9 cellular contexts compared by ENCODE assay signal in the genomic region with DNA sequence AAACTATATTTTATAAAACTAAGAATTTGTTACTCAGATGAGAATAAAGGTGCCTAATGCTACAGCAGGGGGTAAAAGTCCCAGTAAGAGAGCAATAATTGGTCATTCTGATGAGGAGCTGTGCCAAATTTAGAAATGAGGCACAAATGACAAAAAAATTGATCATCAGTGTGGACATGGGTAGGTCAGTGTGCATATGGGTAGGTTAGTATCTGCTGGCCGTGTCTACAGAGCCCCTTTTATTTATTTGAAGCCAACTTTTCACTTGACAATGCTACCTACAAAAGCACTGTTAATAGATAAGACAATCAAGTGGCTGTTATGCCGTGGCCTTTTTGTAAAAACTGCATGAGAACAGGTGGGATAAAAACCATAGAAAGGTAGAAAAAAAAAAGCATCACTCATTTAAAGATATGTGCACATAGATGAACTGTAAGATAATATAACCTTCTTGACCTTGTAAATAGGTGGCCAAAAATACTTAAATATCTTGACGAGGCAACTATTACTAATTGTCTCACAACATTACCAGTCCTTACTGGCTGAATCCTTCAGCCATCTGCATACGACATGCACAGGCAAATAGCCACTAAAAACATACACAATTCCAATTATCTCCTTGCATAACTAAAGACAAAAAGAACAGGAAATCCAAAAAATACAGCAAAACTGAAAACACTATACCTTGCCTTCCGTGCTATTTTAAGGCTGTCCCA.
DNase-seq lines count a peak whose midpoint lies in the region; ATAC-seq and TF ChIP-seq lines count a peak whose summit lies in the region.
"Had no signal": no experiment of that assay in that cellular context is flagged by ENCODE, and none has a peak within 500 bp of the region (broad histone marks: within the 10 kb centered on the region; RNA-seq: fewer than 3 reads in every experiment).

No MANE protein-coding gene starts in this region.

- H3K4me1 ChIP-seq in cardiac muscle cell (ENCODE audit: low read depth): peaks cover 15% of the 10 kb centered on the region
- peaks cover 32% of the 10 kb centered on the region for H3K4me1 ChIP-seq in lower lobe of right lung
- H3K4me1 ChIP-seq in tibial artery: peaks cover 0 to 70% (median 14%) of the 10 kb centered on the region in 4 donors

- no peak for TF ChIP-seq CTCF in cardiac muscle cell (IDR thresholded peaks at IDR 0.05; ENCODE audit: low read depth, low read length)
- TF ChIP-seq CTCF in lower lobe of right lung (IDR thresholded peaks at IDR 0.05): no peak
- TF ChIP-seq CTCF in tibial artery (IDR thresholded peaks at IDR 0.05): no peak

- no peak for ATAC-seq in activated naive CD4-positive, alpha-beta T cell treated with anti-CD3 and anti-CD28 coated beads, Interleukin-2, amount 50 U/mL, for 72 hours
- ATAC-seq in lower lobe of right lung (no peak), GM18873 (IDR thresholded peaks at IDR 0.05; ENCODE audit: low FRiP score, unreplicated experiment) (no peak), HG03378 (IDR thresholded peaks at IDR 0.05; ENCODE audit: unreplicated experiment) (no peak)

- peaks cover 26 to 49% of the 10 kb centered on the region in 2 donors for H3K36me3 Mint-ChIP-seq in activated naive CD4-positive, alpha-beta T cell treated with anti-CD3 and anti-CD28 coated beads, Interleukin-2, amount 50 U/mL, for 72 hours

- H3K9me3 ChIP-seq in cardiac muscle cell (ENCODE audit: low read depth) (no peaks in the 10 kb centered on the region), lower lobe of right lung (no peaks in the 10 kb centered on the region), tibial artery (no peaks in the 10 kb centered on the region)

- DNase-seq in cardiac muscle cell (ENCODE audit: low read depth in 1 of 2, low spot score in 1 of 2) (peak in 1 of 2 donors; percentile 35), cardiac septum (ENCODE audit: low spot score) (no peak), lower lobe of right lung (no peak), tibial artery (no peak), GOT3 (lab: John Stamatoyannopoulos, UW) (no peak)
- DNase-seq in activated naive CD4-positive, alpha-beta T cell treated with anti-CD3 and anti-CD28 coated beads, Interleukin-2, amount 50 U/mL, for 72 hours (ENCODE audit: low spot score in 2 of 2): no peak
- DNase-seq: stimulated activated CD4-positive, alpha-beta T cell treated with anti-CD3 and anti-CD28 coated beads, Interleukin-12 subunit alpha, Interleukin-12 subunit beta, amount 100 ng/mL, for 4 hours had no signal

- no peaks in the 10 kb centered on the region for H3K9me3 Mint-ChIP-seq in activated naive CD4-positive, alpha-beta T cell treated with anti-CD3 and anti-CD28 coated beads, Interleukin-2, amount 50 U/mL, for 72 hours

- peak overlapping the region; percentile 76 for H3K4me3 ChIP-seq in cardiac muscle cell
- peak overlapping the region; percentile 67 for H3K4me3 ChIP-seq in lower lobe of right lung
- peak overlapping the region; percentile 63 to 79 for H3K4me3 ChIP-seq in tibial artery

- H3K27ac ChIP-seq in cardiac muscle cell (no peak overlapping the region), lower lobe of right lung (peak overlapping the region; percentile 83), tibial artery (peak overlapping the region in 1 of 2 donors; percentile 84)

- peaks cover 40% of the 10 kb centered on the region for H3K27me3 ChIP-seq in cardiac muscle cell
- H3K27me3 ChIP-seq in lower lobe of right lung (ENCODE audit: low read depth): no peaks in the 10 kb centered on the region
- H3K27me3 ChIP-seq in tibial artery: no peaks in the 10 kb centered on the region

- intact Hi-C loops in cardiac septum (cut with DNase I): loop anchor here (2.0 to 10.0 kb wide), 3 partner anchors 89 to 327 kb away; no protein-coding TSS in a partner anchor
- intact Hi-C loops in lower lobe of right lung (cut with DNase I): loop anchor here (10.0 kb wide), 1 partner anchor 137 kb away; no protein-coding TSS in a partner anchor
- intact Hi-C loops in tibial artery (cut with DNase I; ENCODE audit: low total_unique reads): loop anchor here (10.0 kb wide), 2 partner anchors 113 to 127 kb away; no protein-coding TSS in a partner anchor

- no peaks in the 10 kb centered on the region for H3K36me3 ChIP-seq in cardiac muscle cell
- H3K36me3 ChIP-seq in lower lobe of right lung: no peaks in the 10 kb centered on the region
- H3K36me3 ChIP-seq in tibial artery: no peaks in the 10 kb centered on the region

- peak overlapping the region; percentile 94 to 95 for H3K27ac Mint-ChIP-seq in activated naive CD4-positive, alpha-beta T cell treated with anti-CD3 and anti-CD28 coated beads, Interleukin-2, amount 50 U/mL, for 72 hours
